Comparison of ENCODE assay signal across 19 cellular contexts in genomic region chr10:78314651-78315050, GRCh38.
"Had no signal": no experiment of that assay in that cellular context is flagged by ENCODE, and none has a peak within 500 bp of the region (broad histone marks: within the 10 kb centered on the region; RNA-seq: fewer than 3 reads in every experiment).

No MANE protein-coding gene starts in this region.

- DNase-seq: activated CD4-positive, alpha-beta memory T cell treated with anti-CD3 and anti-CD28 coated beads for 36 hours; activated CD4-positive, alpha-beta T cell treated with anti-CD3 and anti-CD28 coated beads, Interleukin-2, amount 10 ng/mL, durations not matched to agents 24 days and 14 days; activated CD4-positive, CD25-positive, alpha-beta regulatory T cell treated with anti-CD3 and anti-CD28 coated beads, Interleukin-2, amount 50 U/mL, for 72 hours; activated gamma-delta T cell treated with Interleukin-2 at 50 U/mL for 16 hours; activated naive CD4-positive, alpha-beta T cell treated with anti-CD3 and anti-CD28 coated beads, Interleukin-2, amount 50 U/mL, for 16 hours; activated T-cell treated with anti-CD3 and anti-CD28 coated beads for 4 hours; amygdala; central memory CD4-positive, alpha-beta T cell; left cardiac atrium; midbrain; right cardiac atrium; stimulated activated CD4-positive, alpha-beta T cell treated with anti-CD3 and anti-CD28 coated beads, Interleukin-4, amount 100 ng/mL, for 1 hour; stomach; T-helper 9 cell; tibial artery had no signal

- H3K9me3 ChIP-seq: pancreas, suprapubic skin, tibial artery had no signal

- H3K36me3 ChIP-seq: pancreas, stomach, suprapubic skin, tibial artery had no signal

- H3K27me3 ChIP-seq: pancreas, stomach, suprapubic skin, tibial artery had no signal

- H3K27ac ChIP-seq: pancreas, SK-N-MC, suprapubic skin, tibial artery, VCaP had no signal

- H3K4me3 ChIP-seq: pancreas, SK-N-MC, stomach, suprapubic skin, tibial artery had no signal

- H3K4me1 ChIP-seq: pancreas had no signal
